ENCODE assay signal across 17 cellular contexts in the genomic region with DNA sequence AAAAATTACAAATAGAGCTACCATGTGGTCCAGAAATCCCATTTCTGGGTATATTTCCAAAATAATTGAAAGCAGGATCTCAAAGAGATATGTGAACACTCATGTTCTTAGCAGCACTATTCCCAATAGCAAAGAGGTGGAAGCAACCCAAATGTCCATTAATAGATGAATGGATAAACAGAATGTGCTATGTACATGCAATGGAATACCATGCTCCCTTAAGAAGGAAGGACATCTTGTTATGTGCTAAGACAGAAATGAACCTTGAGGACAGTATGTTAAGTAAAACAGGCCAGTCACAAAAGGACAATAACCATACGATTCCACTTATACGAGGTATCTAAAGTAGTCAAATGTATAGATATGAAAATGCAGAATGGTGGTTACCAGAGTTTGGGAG.
"Had no signal": no experiment of that assay in that cellular context is flagged by ENCODE, and none has a peak within 500 bp of the region (broad histone marks: within the 10 kb centered on the region; RNA-seq: fewer than 3 reads in every experiment).

No MANE protein-coding gene starts in this region.

- H3K36me3 Mint-ChIP-seq: activated naive CD8-positive, alpha-beta T cell treated with anti-CD3 and anti-CD28 coated beads, Interleukin-2, amount 10 ng/mL, durations not matched to agents 7 days and 5 days; naive thymus-derived CD4-positive, alpha-beta T cell had no signal

- H3K9me3 Mint-ChIP-seq: activated B cell treated with CpG ODN at 0.5 μM for 24 hours; activated CD4-positive, alpha-beta T cell treated with anti-CD3 and anti-CD28 coated beads, Interleukin-2, amount 10 ng/mL, durations not matched to agents 24 days and 14 days; T-helper 2 cell treated with Interferon-gamma antibody and Interleukin-4, amounts not matched to agents 5 μg/mL and 100 μg/mL, for 36 hours had no signal

- H3K4me1 Mint-ChIP-seq: activated B cell treated with CpG ODN at 0.5 μM for 24 hours; activated naive CD8-positive, alpha-beta T cell treated with anti-CD3 and anti-CD28 coated beads, Interleukin-2, amount 10 ng/mL, durations not matched to agents 7 days and 5 days had no signal

- H3K27ac ChIP-seq: neutrophil, testis had no signal

- H3K27me3 ChIP-seq: neutrophil, stomach, testis had no signal

- H3K36me3 ChIP-seq: neutrophil, stomach had no signal

- H3K4me3 Mint-ChIP-seq: activated B cell treated with CpG ODN at 0.5 μM for 24 hours; activated CD4-positive, alpha-beta T cell treated with anti-CD3 and anti-CD28 coated beads, Interleukin-2, amount 10 ng/mL, durations not matched to agents 24 days and 14 days; activated CD8-positive, alpha-beta T cell treated with anti-CD3 and anti-CD28 coated beads, Interleukin-2, amount 10 ng/mL, durations not matched to agents 7 days and 5 days; activated naive CD8-positive, alpha-beta T cell treated with anti-CD3 and anti-CD28 coated beads, Interleukin-2, amount 10 ng/mL, durations not matched to agents 7 days and 5 days; naive thymus-derived CD4-positive, alpha-beta T cell; T-helper 2 cell treated with Interferon-gamma antibody and Interleukin-4, amounts not matched to agents 5 μg/mL and 100 μg/mL, for 36 hours had no signal

- H3K4me3 ChIP-seq: mucosa of descending colon, stomach, testis had no signal

- H3K27ac Mint-ChIP-seq: activated B cell treated with CpG ODN at 0.5 μM for 24 hours; activated CD4-positive, alpha-beta T cell treated with anti-CD3 and anti-CD28 coated beads, Interleukin-2, amount 10 ng/mL, durations not matched to agents 24 days and 14 days; activated CD8-positive, alpha-beta T cell treated with anti-CD3 and anti-CD28 coated beads, Interleukin-2, amount 10 ng/mL, durations not matched to agents 7 days and 5 days; activated naive CD8-positive, alpha-beta T cell treated with anti-CD3 and anti-CD28 coated beads, Interleukin-2, amount 10 ng/mL, durations not matched to agents 7 days and 5 days; naive thymus-derived CD4-positive, alpha-beta T cell; T-helper 2 cell treated with Interferon-gamma antibody and Interleukin-4, amounts not matched to agents 5 μg/mL and 100 μg/mL, for 36 hours had no signal

- H3K9me3 ChIP-seq: mucosa of descending colon, neutrophil, stomach, testis had no signal

- ATAC-seq: activated CD8-positive, alpha-beta T cell treated with anti-CD3 and anti-CD28 coated beads, Interleukin-2, amount 10 ng/mL, durations not matched to agents 7 days and 5 days; left colon; mucosa of descending colon; naive thymus-derived CD4-positive, alpha-beta T cell had no signal

- DNase-seq: activated B cell treated with CpG ODN at 0.5 μM for 24 hours; activated CD4-positive, alpha-beta T cell treated with anti-CD3 and anti-CD28 coated beads, Interleukin-2, amount 10 ng/mL, durations not matched to agents 24 days and 14 days; activated CD8-positive, alpha-beta memory T cell treated with anti-CD3 and anti-CD28 coated beads, Interleukin-2, amount 50 U/mL, for 4 hours; activated CD8-positive, alpha-beta T cell treated with anti-CD3 and anti-CD28 coated beads, Interleukin-2, amount 10 ng/mL, durations not matched to agents 7 days and 5 days; activated naive CD8-positive, alpha-beta T cell treated with anti-CD3 and anti-CD28 coated beads, Interleukin-2, amount 10 ng/mL, durations not matched to agents 7 days and 5 days; anterior cingulate cortex; left colon; mucosa of descending colon; naive thymus-derived CD4-positive, alpha-beta T cell; posterior cingulate gyrus; retina; stimulated activated CD4-positive, alpha-beta T cell treated with anti-CD3 and anti-CD28 coated beads, Interleukin-12 subunit alpha, Interleukin-12 subunit beta, amount 100 ng/mL, for 4 hours; stimulated activated CD4-positive, alpha-beta T cell treated with anti-CD3 and anti-CD28 coated beads, Interleukin-2, amount 100 ng/mL, for 24 hours; stomach; testis had no signal
